Comparison of ENCODE assay signal across 1 cellular context in the genomic region with DNA sequence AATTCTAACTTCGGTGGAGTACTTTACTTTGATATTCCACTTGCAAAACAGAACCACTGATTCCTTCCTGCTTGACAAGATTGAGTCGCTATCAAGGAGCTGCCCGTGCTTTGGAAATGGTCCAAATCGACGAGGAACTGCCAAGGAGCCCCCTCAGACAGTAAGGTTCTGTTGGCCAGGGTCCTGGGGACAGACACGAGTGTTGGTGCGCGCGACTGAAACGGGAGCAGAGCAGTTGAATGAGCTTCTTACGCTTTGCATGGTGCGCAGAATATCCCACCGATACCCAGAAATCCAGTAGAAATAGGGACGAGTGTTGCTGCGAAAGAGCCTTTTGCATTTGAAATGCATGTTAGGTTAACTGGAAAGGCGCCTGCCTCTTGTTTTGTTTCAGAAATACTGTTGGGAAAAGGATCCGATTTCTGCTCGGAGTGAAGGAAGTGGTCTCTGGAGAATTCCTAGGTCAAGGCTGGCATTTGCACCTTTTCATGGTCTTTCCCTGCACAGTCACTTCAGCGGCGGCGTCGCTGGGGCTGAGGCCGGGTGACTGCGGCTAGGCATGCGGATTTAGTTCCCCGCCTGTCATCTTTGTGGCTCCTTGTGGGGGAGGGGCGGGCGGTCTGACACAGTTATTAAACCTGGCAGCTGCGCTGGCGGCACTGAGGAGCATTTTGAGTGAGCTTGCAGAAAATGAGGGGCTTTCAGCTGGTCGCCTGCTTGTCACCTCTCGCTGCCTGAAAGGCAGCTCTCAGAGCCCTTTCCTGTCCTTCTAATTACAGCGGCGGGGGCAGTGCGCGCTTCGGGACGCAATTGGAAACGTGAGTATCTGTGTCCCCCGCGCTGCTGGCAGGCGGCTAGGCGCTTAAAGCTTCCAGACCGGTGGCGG.
TF ChIP-seq lines count a peak whose summit lies in the region.

No MANE protein-coding gene starts in this region.

TF ChIP-seq in Ishikawa, 13 proteins besides CTCF, POLR2A, EP300 and RAD21 (continued from another document):
- TF ChIP-seq, protein P1, sequence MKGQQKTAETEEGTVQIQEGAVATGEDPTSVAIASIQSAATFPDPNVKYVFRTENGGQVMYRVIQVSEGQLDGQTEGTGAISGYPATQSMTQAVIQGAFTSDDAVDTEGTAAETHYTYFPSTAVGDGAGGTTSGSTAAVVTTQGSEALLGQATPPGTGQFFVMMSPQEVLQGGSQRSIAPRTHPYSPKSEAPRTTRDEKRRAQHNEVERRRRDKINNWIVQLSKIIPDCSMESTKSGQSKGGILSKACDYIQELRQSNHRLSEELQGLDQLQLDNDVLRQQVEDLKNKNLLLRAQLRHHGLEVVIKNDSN (IDR thresholded peaks at IDR 0.05), result no peak
- TF ChIP-seq TEAD4 (IDR thresholded peaks at IDR 0.05) (peak; percentile 9; the same call in 1 of the 2 replicates), ZBTB7A (IDR thresholded peaks at IDR 0.05; ENCODE audit: low read depth) (0 out of 2 replicates have a peak, but pooled peaks have one; percentile 23), NFIC (IDR thresholded peaks at IDR 0.05) (peak; percentile 33), FOXM1 (IDR thresholded peaks at IDR 0.05; ENCODE audit: borderline replicate concordance, low read depth) (no peak; the same call in 1 of the 2 replicates), TAF1 (IDR thresholded peaks at IDR 0.05; ENCODE audit: low read depth) (peak; percentile 11; the same call in 1 of the 2 replicates), CEBPB (IDR thresholded peaks at IDR 0.05) (no peak), CREB1 (IDR thresholded peaks at IDR 0.05; ENCODE audit: low read depth) (no peak)
